In the genomic region with DNA sequence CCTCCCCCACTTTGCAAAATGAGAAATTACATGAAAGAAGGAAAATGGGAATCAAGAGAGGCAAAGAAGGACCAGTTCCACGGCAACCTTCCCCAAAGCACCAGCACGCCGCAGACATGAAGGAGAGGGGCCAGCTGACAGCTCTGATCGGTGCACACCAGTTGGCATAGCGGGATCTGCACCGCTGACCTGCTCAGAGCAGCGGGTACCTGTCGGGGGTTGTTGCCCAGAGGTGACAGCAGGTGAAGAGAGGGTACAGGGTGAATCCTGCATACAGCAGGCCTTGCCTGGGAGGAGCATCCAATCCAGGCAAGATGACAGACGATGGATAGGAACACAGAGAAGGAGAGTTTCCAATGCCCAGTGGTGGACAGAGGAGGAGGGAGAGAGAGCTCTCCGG, we compare ENCODE assay signal across 2 cellular contexts.
TF ChIP-seq lines count a peak whose summit lies in the region.

No MANE protein-coding gene starts in this region.

TF ChIP-seq in SK-N-SH, 30 proteins besides CTCF, POLR2A, EP300 and RAD21 (continued from another document):
- no peak for TF ChIP-seq IRF3 (IDR thresholded peaks at IDR 0.05; ENCODE audit: low read depth, low read length)
- no peak for TF ChIP-seq RXRA (IDR thresholded peaks at IDR 0.05; ENCODE audit: borderline replicate concordance, low read depth)
- no peak for TF ChIP-seq MXI1 (IDR thresholded peaks at IDR 0.05; ENCODE audit: low read depth, low read length)
- no peak for TF ChIP-seq CHD2 (IDR thresholded peaks at IDR 0.05; ENCODE audit: low read length, partially characterized antibody)

TF ChIP-seq in SK-N-SH treated with all-trans-retinoic acid at 6 μM for 48 hours, 23 proteins besides CTCF, POLR2A, EP300 and RAD21 (continued from another document):
- TF ChIP-seq PATZ1 (CRISPR knock-in tag; IDR thresholded peaks at IDR 0.05; ENCODE audit: borderline replicate concordance) (no peak), ZNF565 (CRISPR knock-in tag; conservative IDR thresholded peaks at IDR 0.05; ENCODE audit: low read depth) (no peak), ISL1 (CRISPR knock-in tag; IDR thresholded peaks at IDR 0.05) (no peak), GLIS3 (CRISPR knock-in tag; IDR thresholded peaks at IDR 0.05) (no peak), OSR1 (CRISPR knock-in tag; IDR thresholded peaks at IDR 0.05) (no peak), PPARA (CRISPR knock-in tag; IDR thresholded peaks at IDR 0.05; ENCODE audit: borderline replicate concordance) (no peak), ZNF8 (CRISPR knock-in tag; IDR thresholded peaks at IDR 0.05) (no peak), ZC3H10 (CRISPR knock-in tag; IDR thresholded peaks at IDR 0.05) (no peak), RARB (CRISPR knock-in tag; IDR thresholded peaks at IDR 0.05) (no peak), SNAI2 (CRISPR knock-in tag; IDR thresholded peaks at IDR 0.05) (no peak)
